6 cellular contexts compared by ENCODE assay signal in the genomic region with DNA sequence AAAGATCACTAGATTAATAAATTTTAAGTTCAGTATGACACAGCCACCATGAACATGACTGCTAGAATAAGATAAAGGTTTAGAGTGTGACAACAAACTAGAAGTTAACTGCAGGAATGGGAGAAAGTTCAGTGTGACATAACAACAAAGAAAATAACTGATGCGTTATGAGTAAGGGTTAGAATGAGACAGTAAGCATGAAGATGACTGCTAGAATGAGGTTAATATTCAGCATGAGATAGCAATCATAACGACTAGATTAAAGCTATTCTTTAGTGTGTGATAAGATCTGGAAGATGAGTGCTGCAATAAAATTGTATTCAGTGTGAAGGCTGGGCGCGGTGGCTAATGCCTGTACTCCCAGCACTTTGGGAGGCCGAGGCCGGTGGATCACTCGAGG. TPM values are rescaled to one million over a fixed set of nuclear protein-coding genes. Genes with fewer than 3 reads are reported as not detected.
"Had no signal": no experiment of that assay in that cellular context is flagged by ENCODE, and none has a peak within 500 bp of the region (broad histone marks: within the 10 kb centered on the region; RNA-seq: fewer than 3 reads in every experiment).

No MANE protein-coding gene starts in this region.

- H3K4me3 Mint-ChIP-seq: GM23338, H9, IgD-negative memory B cell had no signal

- H3K4me1 Mint-ChIP-seq: GM23338, H9, IgD-negative memory B cell had no signal

- H3K36me3 Mint-ChIP-seq: IgD-negative memory B cell had no signal

- DNase-seq: H9, HCEC 1CT, KBM-7 had no signal

- H3K27me3 Mint-ChIP-seq: IgD-negative memory B cell had no signal

- H3K27ac Mint-ChIP-seq: GM23338, H9, IgD-negative memory B cell had no signal

- ATAC-seq: GM23338, HepG2 had no signal

RNA-seq across cellular contexts. Expression of a gene that starts 48.4 kb away (rescaled TPM):
- total RNA-seq: HepG2 had no signal
